Comparison of ENCODE assay signal across 7 cellular contexts in the genomic region with DNA sequence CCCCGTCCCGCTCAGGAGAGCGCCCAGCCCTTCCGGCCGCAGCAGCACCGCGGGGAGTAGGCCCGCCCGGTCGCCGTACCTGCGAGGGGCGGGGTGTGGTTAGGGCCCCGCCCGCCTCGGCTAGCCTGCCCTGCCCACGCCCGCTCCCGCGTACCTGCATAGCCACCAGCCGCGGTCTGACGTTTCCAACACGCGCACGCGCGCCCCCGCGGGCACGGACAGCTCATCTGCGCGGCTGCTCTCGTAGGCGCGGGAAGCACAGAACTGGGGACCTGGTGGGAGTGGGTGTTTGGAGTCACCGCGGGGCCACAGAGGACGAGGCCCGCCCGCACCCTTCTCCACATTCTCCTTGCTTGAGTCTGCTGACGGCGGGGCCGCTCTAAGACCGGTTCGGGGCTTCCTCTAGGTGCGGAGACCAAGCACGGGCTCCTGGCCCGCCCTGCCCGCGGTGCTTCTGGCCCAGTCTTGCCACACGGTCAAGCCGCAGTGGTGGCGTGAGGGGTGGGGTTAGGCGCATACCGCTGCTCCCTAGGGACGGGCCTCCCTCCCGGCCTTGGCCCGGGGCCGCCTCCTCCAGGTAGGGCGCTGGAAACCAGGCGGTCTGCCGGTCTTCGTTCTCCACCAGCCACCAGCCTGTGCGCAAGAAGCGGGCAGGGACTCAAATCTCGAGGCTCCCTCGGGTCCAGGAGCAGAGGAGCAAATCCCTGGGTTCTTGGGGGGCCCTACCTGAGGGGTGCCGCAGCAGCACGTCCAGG. TPM values are rescaled to one million over a fixed set of nuclear protein-coding genes. Genes with fewer than 3 reads are reported as not detected.
A peak's percentile ranks its signal among the peaks of the same experiment; 100 is the strongest.
DNase-seq lines count a peak whose midpoint lies in the region.
"Had no signal": no experiment of that assay in that cellular context is flagged by ENCODE, and none has a peak within 500 bp of the region (broad histone marks: within the 10 kb centered on the region; RNA-seq: fewer than 3 reads in every experiment).

No MANE protein-coding gene starts in this region.

- peaks cover 21% of the 10 kb centered on the region for H3K27me3 ChIP-seq in MG63

- no peaks in the 10 kb centered on the region for H3K9me3 ChIP-seq in MG63

- peak overlapping the region in 7 of 21 experiments; percentile 10 to 80 (median 56) for H3K27ac ChIP-seq in skin epidermis

- H3K4me3 ChIP-seq in skin epidermis, result peak overlapping the region in 5 of 7 experiments; percentile 16 to 32 (median 22)
- H3K4me3 ChIP-seq in MG63, result no peak overlapping the region

- peak; percentile 32 for DNase-seq in NCI-H2171 treated with DMSO at 0.1 percent for 48 hours (lab: John Stamatoyannopoulos, UW)
- DNase-seq in cerebellar cortex (ENCODE audit: low spot score), result peak; percentile 60
- DNase-seq in NCI-H510A treated with DMSO at 0.1 percent for 48 hours (lab: John Stamatoyannopoulos, UW), result no peak
- no peak for DNase-seq in MG63
- DNase-seq: amniotic stem cell, SHP77 treated with DMSO at 0.1 percent for 48 hours had no signal

- H3K36me3 ChIP-seq in MG63, result peaks cover 36% of the 10 kb centered on the region

RNA-seq across cellular contexts. Expression of gene NOXO1, which starts 1.8 kb away (rescaled TPM):
- total RNA-seq in MG63 (2014; rRNA removed; shearing (Covaris generic); ENCODE audit: low replicate concordance), result not detected in 2 replicates

RNA-seq across cellular contexts. Expression of gene GFER, which starts 4.5 kb away (rescaled TPM):
- total RNA-seq in MG63 (2014; rRNA removed; shearing (Covaris generic); ENCODE audit: low replicate concordance), result 39.9 and 64.5 TPM in 2 replicates

RNA-seq across cellular contexts. Expression of gene TBL3, which starts 7.6 kb away (rescaled TPM):
- total RNA-seq in MG63 (2014; rRNA removed; shearing (Covaris generic); ENCODE audit: low replicate concordance), result 75.4 and 134 TPM in 2 replicates

RNA-seq across cellular contexts. Expression of gene SYNGR3, which starts 10.3 kb away (rescaled TPM):
- 0.07 TPM in 1 of 2 replicates, not detected in the other for total RNA-seq in MG63 (2014; rRNA removed; shearing (Covaris generic); ENCODE audit: low replicate concordance)

RNA-seq across cellular contexts. Expression of gene RNF151, which starts 12.8 kb away (rescaled TPM):
- total RNA-seq in MG63 (2014; rRNA removed; shearing (Covaris generic); ENCODE audit: low replicate concordance), result not detected in 2 replicates

Comparison
In these comparisons a context has a peak if more than half of its experiments do, and no peak if none do; other contexts are left out.
1. DNase-seq: peak in NCI-H2171 treated with DMSO at 0.1 percent for 48 hours (single experiment) and cerebellar cortex (single experiment); none in NCI-H510A treated with DMSO at 0.1 percent for 48 hours (single experiment) and MG63 (single experiment).